In genomic region chr9:126838055-126838811, GRCh38 we compare ENCODE assay signal across 1 cellular context.
TF ChIP-seq lines count a peak whose summit lies in the region.

No MANE protein-coding gene starts in this region.

TF ChIP-seq in GM12878, 131 proteins besides CTCF, POLR2A, EP300 and RAD21 (continues in another document):
- TF ChIP-seq NBN (IDR thresholded peaks at IDR 0.05) (no peak), NKRF (conservative IDR thresholded peaks at IDR 0.05) (no peak), ETV6 (conservative IDR thresholded peaks at IDR 0.05 in 1 of 2, IDR thresholded peaks at IDR 0.05 in 1 of 2; ENCODE audit: borderline replicate concordance in 1 of 2, low read depth in 1 of 2) (no peak), ZBTB11 (CRISPR knock-in tag; IDR thresholded peaks at IDR 0.05) (no peak), NR2C1 (IDR thresholded peaks at IDR 0.05) (no peak), SIX5 (IDR thresholded peaks at IDR 0.05; ENCODE audit: low read depth, low read length, severe bottlenecking) (no peak), ATF7 (IDR thresholded peaks at IDR 0.05; ENCODE audit: low read depth) (peak; percentile 53), ZBTB40 (IDR thresholded peaks at IDR 0.05; ENCODE audit: borderline replicate concordance) (no peak), ZNF687 (IDR thresholded peaks at IDR 0.05) (0 out of 2 replicates have a peak, but pooled peaks have one; percentile 21), POLR2AphosphoS2 (IDR thresholded peaks at IDR 0.05; ENCODE audit: low read depth, low read length) (no peak), SP1 (IDR thresholded peaks at IDR 0.05; ENCODE audit: low read depth, low read length) (no peak), CHD4 (IDR thresholded peaks at IDR 0.05) (no peak), EGR1 (IDR thresholded peaks at IDR 0.05; ENCODE audit: borderline replicate concordance in 1 of 2, low read depth in 2 of 2, low read length in 2 of 2) (no peak), SREBF1 (IDR thresholded peaks at IDR 0.05; ENCODE audit: low read length) (no peak), ZNF24 (IDR thresholded peaks at IDR 0.05) (no peak), BHLHE40 (IDR thresholded peaks at IDR 0.05; ENCODE audit: borderline replicate concordance in 1 of 2, low read depth in 2 of 2, low read length in 1 of 2) (peak; percentile 3 to 24; a peak in 1 of 4 replicates), E2F4 (IDR thresholded peaks at IDR 0.05; ENCODE audit: low read depth, low read length) (no peak), ZBED1 (IDR thresholded peaks at IDR 0.05; ENCODE audit: borderline replicate concordance) (no peak), TBL1XR1 (IDR thresholded peaks at IDR 0.05; ENCODE audit: low read depth, low read length) (no peak), LARP7 (IDR thresholded peaks at IDR 0.05) (0 out of 2 replicates have a peak, but pooled peaks have one; percentile 19), IRF4 (IDR thresholded peaks at IDR 0.05; ENCODE audit: low read depth, low read length) (0 out of 2 replicates have a peak, but pooled peaks have one; percentile 11), RAD51 (IDR thresholded peaks at IDR 0.05) (0 out of 2 replicates have a peak, but pooled peaks have one; percentile 4), POU2F2 (IDR thresholded peaks at IDR 0.05; ENCODE audit: borderline replicate concordance, low read depth, low read length) (no peak), PBX3 (IDR thresholded peaks at IDR 0.05; ENCODE audit: insufficient replicate concordance, low read depth, low read length) (no peak), ELK1 (IDR thresholded peaks at IDR 0.05; ENCODE audit: low read depth, low read length) (no peak), RB1 (IDR thresholded peaks at IDR 0.05; ENCODE audit: borderline replicate concordance) (0 out of 2 replicates have a peak, but pooled peaks have one; percentile 11), GATAD2B (conservative IDR thresholded peaks at IDR 0.05; ENCODE audit: low read depth) (0 out of 2 replicates have a peak, but pooled peaks have one; percentile 9), NRF1 (conservative IDR thresholded peaks at IDR 0.05; ENCODE audit: low read depth, low read length) (no peak), FOXK2 (IDR thresholded peaks at IDR 0.05) (no peak), NR2F1 (conservative IDR thresholded peaks at IDR 0.05) (peak; percentile 36; the same call in 1 of the 2 replicates), ZNF592 (IDR thresholded peaks at IDR 0.05) (no peak)
